In genomic region chr5:68046445-68046844, GRCh38 we compare ENCODE assay signal across 1 cellular context.
TF ChIP-seq lines count a peak whose summit lies in the region.

No MANE protein-coding gene starts in this region.

TF ChIP-seq in GM23338, 12 proteins besides CTCF, POLR2A, EP300 and RAD21 (continued from another document):
- TF ChIP-seq ZNF462 (CRISPR knock-in tag; IDR thresholded peaks at IDR 0.05), result no peak
- no peak for TF ChIP-seq NANOG (IDR thresholded peaks at IDR 0.05; ENCODE audit: borderline replicate concordance)
- no peak for TF ChIP-seq EZH2phosphoT487 (IDR thresholded peaks at IDR 0.05; ENCODE audit: unreplicated experiment)
- TF ChIP-seq ZNF331 (CRISPR knock-in tag; IDR thresholded peaks at IDR 0.05; ENCODE audit: low read depth), result no peak
- no peak for TF ChIP-seq STAT1 (IDR thresholded peaks at IDR 0.05; ENCODE audit: unreplicated experiment)
- no peak for TF ChIP-seq CREB1 (CRISPR knock-in tag; IDR thresholded peaks at IDR 0.05; ENCODE audit: low read depth)
- no peak for TF ChIP-seq EZH2 (IDR thresholded peaks at IDR 0.05; ENCODE audit: low read depth, unreplicated experiment)
- no peak for TF ChIP-seq ZNF114 (CRISPR knock-in tag; IDR thresholded peaks at IDR 0.05)
